Comparison of ENCODE assay signal across 12 cellular contexts in genomic region chr6:108080010-108080780, GRCh38. TPM values are rescaled to one million over a fixed set of nuclear protein-coding genes. Genes with fewer than 3 reads are reported as not detected.
DNase-seq lines count a peak whose midpoint lies in the region; TF ChIP-seq lines count a peak whose summit lies in the region.
"Had no signal": no experiment of that assay in that cellular context is flagged by ENCODE, and none has a peak within 500 bp of the region (broad histone marks: within the 10 kb centered on the region; RNA-seq: fewer than 3 reads in every experiment).

No MANE protein-coding gene starts in this region.

- CTCF ChIA-PET in RWPE1 (lab: Yijun Ruan, JAX) = interaction anchor here (0.6 kb wide), 1 partner anchor 111 kb away, joined by 3 read pairs; no protein-coding TSS in a partner anchor

- H3K4me3 ChIP-seq in MG63 = no peak overlapping the region
- H3K4me3 ChIP-seq in brain microvascular endothelial cell (ENCODE audit: low read depth, low read length) = no peak overlapping the region
- H3K4me3 ChIP-seq in neuronal stem cell (ENCODE audit: low read length in 2 of 2) = no peak overlapping the region
- H3K4me3 ChIP-seq: GM12878 had no signal

- no peaks in the 10 kb centered on the region for H3K36me3 ChIP-seq in MG63
- no peaks in the 10 kb centered on the region for H3K36me3 ChIP-seq in brain microvascular endothelial cell (replicated peaks)
- H3K36me3 ChIP-seq in neuronal stem cell (replicated peaks in 1 of 2; ENCODE audit: control insufficient read depth in 2 of 2, insufficient read depth in 2 of 2, low read length in 2 of 2) = no peaks in the 10 kb centered on the region

- no CpG with 5 or more reads among the region's 2 CpGs for WGBS in neuronal stem cell (ENCODE audit: extremely low coverage in 2 of 2, insufficient read length in 2 of 2, insufficient replicate concordance in 1 of 2), 2 donors

- no peak overlapping the region for H4K91ac ChIP-seq in neuronal stem cell (ENCODE audit: low read depth, low read length, poor library complexity)

- H3K4ac ChIP-seq in neuronal stem cell (ENCODE audit: low read length) = no peak overlapping the region

- no peak overlapping the region for H2BK12ac ChIP-seq in neuronal stem cell (ENCODE audit: low read length)

- H3K27ac ChIP-seq in brain microvascular endothelial cell (no peak overlapping the region), neuronal stem cell (replicated peaks; ENCODE audit: low read length) (no peak overlapping the region), caudate nucleus (ENCODE audit: low read depth, low read length) (no peak overlapping the region), RWPE1 (no peak overlapping the region)

- H2BK15ac ChIP-seq in neuronal stem cell (ENCODE audit: low read length) = no peak overlapping the region

- H3K23ac ChIP-seq in neuronal stem cell (ENCODE audit: low read depth, low read length, poor library complexity) = no peak overlapping the region

- H3K27me3 ChIP-seq in MG63 (no peaks in the 10 kb centered on the region), brain microvascular endothelial cell (replicated peaks) (no peaks in the 10 kb centered on the region), neuronal stem cell (ENCODE audit: control insufficient read depth in 3 of 3, insufficient read depth in 3 of 3, low read depth in 1 of 3, low read length in 3 of 3) (no peaks in the 10 kb centered on the region)

- peak; percentile 67 for DNase-seq in ELR (ENCODE audit: low read depth)
- peak; percentile 91 for DNase-seq in MG63
- peak; percentile 58 for DNase-seq in brain microvascular endothelial cell
- DNase-seq in kidney tubule cell (ENCODE audit: low spot score) = peak; percentile 21
- DNase-seq in neuronal stem cell (ENCODE audit: low spot score) = no peak
- DNase-seq in HuH-7.5 (ENCODE audit: low spot score) = no peak
- DNase-seq in caudate nucleus (lab: John Stamatoyannopoulos, UW) = no peak
- no peak for DNase-seq in RWPE1 (ENCODE audit: low spot score)
- DNase-seq: activated CD8-positive, alpha-beta T cell treated with anti-CD3 and anti-CD28 coated beads for 36 hours; naive B cell; NCI-H526 treated with DMSO at 0.1 percent for 48 hours had no signal

- TF ChIP-seq CTCF in brain microvascular endothelial cell (IDR thresholded peaks at IDR 0.05; ENCODE audit: low read depth, low read length, missing control alignments) = no peak
- no peak for TF ChIP-seq CTCF in RWPE1 (conservative IDR thresholded peaks at IDR 0.05; ENCODE audit: low read depth)

- H3K4me2 ChIP-seq in neuronal stem cell (ENCODE audit: insufficient read depth, low read length, poor library complexity, severe bottlenecking) = no peak overlapping the region

- H3K9ac ChIP-seq in neuronal stem cell (ENCODE audit: low read depth, low read length, poor library complexity) = no peak overlapping the region

- POLR2A ChIA-PET in RWPE1 (lab: Yijun Ruan, JAX; ENCODE audit: low non-redundant PET) = no interaction called here

- H2BK5ac ChIP-seq in neuronal stem cell (ENCODE audit: low read length) = no peak overlapping the region

- H3K14ac ChIP-seq in neuronal stem cell (ENCODE audit: low read length) = no peak overlapping the region

- in situ Hi-C loops in brain microvascular endothelial cell (cut with HindIII; ENCODE audit: low pct_ligation_motif_present, low sequenced_read_pairs) = no loop called here

- H3K9me3 ChIP-seq in MG63 = 0 out of 2 replicates have a peak, but pooled peaks cover 3% of the 10 kb centered on the region
- no peaks in the 10 kb centered on the region for H3K9me3 ChIP-seq in neuronal stem cell (replicated peaks in 1 of 2; ENCODE audit: control insufficient read depth in 2 of 2, insufficient read depth in 1 of 2, low read depth in 1 of 2, low read length in 2 of 2)

- no peak overlapping the region for H2AK5ac ChIP-seq in neuronal stem cell (ENCODE audit: low read depth, low read length)

- no peaks in the 10 kb centered on the region for H3K79me1 ChIP-seq in neuronal stem cell (ENCODE audit: low read depth, low read length)

- H2BK120ac ChIP-seq in neuronal stem cell (ENCODE audit: low read depth, low read length) = no peak overlapping the region

- H4K8ac ChIP-seq in neuronal stem cell (ENCODE audit: low read depth, low read length) = no peak overlapping the region

- H3K18ac ChIP-seq in neuronal stem cell (ENCODE audit: low read length) = no peak overlapping the region

- peaks cover 0 to 2% of the 10 kb centered on the region in 2 donors for H3K4me1 ChIP-seq in neuronal stem cell (ENCODE audit: control insufficient read depth in 2 of 2, insufficient read depth in 1 of 2, low read depth in 1 of 2, low read length in 2 of 2)

- H2AFZ ChIP-seq in neuronal stem cell (ENCODE audit: low read length) = no peak overlapping the region

RNA-seq across cellular contexts. Expression of gene OSTM1, which starts 5.7 kb away (rescaled TPM):
- total RNA-seq in MG63 (2014; rRNA removed; shearing (Covaris generic); ENCODE audit: low replicate concordance) = 21.5 and 34.5 TPM in 2 replicates
- polyA plus RNA-seq in neuronal stem cell (2013, experiment 1 of 2) = 16.5 TPM
- 17.3 TPM for polyA plus RNA-seq in neuronal stem cell (2013, experiment 2 of 2)

Comparison
In these comparisons a context has a peak if more than half of its experiments do, and no peak if none do; other contexts are left out.
1. DNase-seq: peak in ELR (single experiment), MG63 (single experiment), brain microvascular endothelial cell (single experiment) and kidney tubule cell (single experiment); none in neuronal stem cell (single experiment), HuH-7.5 (single experiment), caudate nucleus (0 of 61) and RWPE1 (single experiment).